ENCODE assay signal across 17 cellular contexts in genomic region chr7:120990468-120991118, GRCh38. TPM values are rescaled to one million over a fixed set of nuclear protein-coding genes. Genes with fewer than 3 reads are reported as not detected.
DNase-seq lines count a peak whose midpoint lies in the region; ATAC-seq, FAIRE-seq and TF ChIP-seq lines count a peak whose summit lies in the region.
"Had no signal": no experiment of that assay in that cellular context is flagged by ENCODE, and none has a peak within 500 bp of the region (broad histone marks: within the 10 kb centered on the region; RNA-seq: fewer than 3 reads in every experiment).

No MANE protein-coding gene starts in this region.

- FAIRE-seq in K562 (lab: Jason Lieb, UNC) = no peak

- H3K4me2 ChIP-seq in SK-N-SH = peak overlapping the region; percentile 86
- peak overlapping the region; percentile 92 for H3K4me2 ChIP-seq in K562 (ENCODE audit: insufficient read depth, low read length)
- H3K4me2 ChIP-seq: GM23338 had no signal

- no peaks in the 10 kb centered on the region for H4K20me1 ChIP-seq in SK-N-SH (ENCODE audit: insufficient read depth)
- no peaks in the 10 kb centered on the region for H4K20me1 ChIP-seq in K562 (replicated peaks; ENCODE audit: control insufficient read depth, insufficient read depth, low read length)

- H3K79me2 ChIP-seq in SK-N-SH (ENCODE audit: insufficient read depth) (peaks cover 26% of the 10 kb centered on the region), K562 (ENCODE audit: control insufficient read depth, insufficient read depth, low read length) (peaks cover 80% of the 10 kb centered on the region)

- DNase-seq in SK-N-SH = peak; percentile 24
- DNase-seq in K562 (ENCODE audit: extremely low read depth in 1 of 4, low spot score in 3 of 4) = peak in 2 of 4 experiments; percentile 50 to 78
- DNase-seq in type B pancreatic cell (ENCODE audit: extremely low spot score, unreplicated experiment) = no peak
- DNase-seq in T-cell = no peak
- DNase-seq in activated CD8-positive, alpha-beta memory T cell treated with anti-CD3 and anti-CD28 coated beads, Interleukin-2, amount 50 U/mL, for 48 hours = no peak
- DNase-seq: 8988T; activated CD4-positive, alpha-beta T cell treated with anti-CD3 and anti-CD28 coated beads, Interleukin-2, amount 50 U/mL, for 1 hour; naive thymus-derived CD8-positive, alpha-beta T cell; NCI-H446 treated with DMSO at 0.1 percent for 48 hours; stimulated activated CD4-positive, alpha-beta T cell treated with anti-CD3 and anti-CD28 coated beads, Interleukin-2, amount 100 ng/mL, for 24 hours; substantia nigra had no signal

- H3K9me3 ChIP-seq in SK-N-SH = no peaks in the 10 kb centered on the region
- no peaks in the 10 kb centered on the region for H3K9me3 ChIP-seq in K562 (replicated peaks; ENCODE audit: control insufficient read depth, insufficient read depth, low read depth, low read length)
- H3K9me3 ChIP-seq in muscle layer of colon (ENCODE audit: low read length) = no peaks in the 10 kb centered on the region

- no peaks in the 10 kb centered on the region for H3K9me1 ChIP-seq in K562 (ENCODE audit: control insufficient read depth, insufficient read depth, low read length)

- CTCF ChIA-PET in SK-N-SH (lab: Yijun Ruan, JAX) = interaction anchor here (1.0 to 8.9 kb wide), 16 partner anchors 9 to 392 kb away, joined by 3 to 397 read pairs (median 6); no protein-coding TSS in a partner anchor
- CTCF ChIA-PET in K562 (lab: Yijun Ruan, JAX; ENCODE audit: low intra/inter-chr PET ratio) = interaction anchor here (8.5 kb wide), 1 partner anchor 88 kb away, joined by 129 read pairs; no protein-coding TSS in a partner anchor
- CTCF ChIA-PET in T-cell (lab: Charles Lee) = interaction anchor here in 1 of 2 donors (2.1 to 2.6 kb wide), 2 partner anchors 9 to 92 kb away, joined by 8 to 13 read pairs; no protein-coding TSS in a partner anchor

- TF ChIP-seq EP300 in SK-N-SH (IDR thresholded peaks at IDR 0.05; ENCODE audit: borderline replicate concordance in 1 of 2, low read depth in 1 of 2, low read length in 1 of 2) (no peak), K562 (IDR thresholded peaks at IDR 0.05; ENCODE audit: low read length) (no peak)

- no TSS peak for BruUV-seq in K562 (replicated peaks; lab: Mats Ljungman, UMichigan)

- H2AFZ ChIP-seq in SK-N-SH (ENCODE audit: low read depth) = peak overlapping the region; percentile 86
- no peak overlapping the region for H2AFZ ChIP-seq in K562 (ENCODE audit: low read depth, low read length)

- peak overlapping the region; percentile 88 for H3K4me3 Mint-ChIP-seq in type B pancreatic cell
- no peak overlapping the region for H3K4me3 Mint-ChIP-seq in T-cell
- H3K4me3 Mint-ChIP-seq: activated naive CD8-positive, alpha-beta T cell; GM23338; naive thymus-derived CD8-positive, alpha-beta T cell had no signal

- H3K36me3 ChIP-seq in SK-N-SH (replicated peaks in 1 of 2; ENCODE audit: control insufficient read depth in 1 of 2, insufficient read depth in 2 of 2, low read length in 1 of 2) (no peaks in the 10 kb centered on the region), K562 (ENCODE audit: control insufficient read depth, insufficient read depth, low read length) (peaks cover 49% of the 10 kb centered on the region), muscle layer of colon (ENCODE audit: insufficient read depth, low read length) (no peaks in the 10 kb centered on the region)

- H3K9me3 Mint-ChIP-seq in type B pancreatic cell (no peaks in the 10 kb centered on the region), T-cell (no peaks in the 10 kb centered on the region)
- H3K9me3 Mint-ChIP-seq: GM23338; naive thymus-derived CD8-positive, alpha-beta T cell had no signal

- no peaks in the 10 kb centered on the region for H3K9me2 ChIP-seq in SK-N-SH

- H3F3A ChIP-seq in SK-N-SH (replicated peaks; ENCODE audit: insufficient read depth) = peaks cover 27% of the 10 kb centered on the region

- in situ Hi-C loops in K562 (cut with MboI) = no loop called here

- H3K27me3 Mint-ChIP-seq in type B pancreatic cell = peaks cover 36% of the 10 kb centered on the region
- H3K27me3 Mint-ChIP-seq in T-cell = peaks cover 45 to 56% of the 10 kb centered on the region in 2 donors

- H3K36me3 Mint-ChIP-seq in type B pancreatic cell = peaks cover 4% of the 10 kb centered on the region
- no peaks in the 10 kb centered on the region for H3K36me3 Mint-ChIP-seq in T-cell
- H3K36me3 Mint-ChIP-seq: activated naive CD8-positive, alpha-beta T cell; naive thymus-derived CD8-positive, alpha-beta T cell had no signal

- ATAC-seq in SK-N-SH treated with all-trans-retinoic acid at 6 μM for 48 hours = no peak
- ATAC-seq in K562 = peak; percentile 34
- ATAC-seq in T-cell (replicated peaks in 1 of 4) = no peak
- no peak for ATAC-seq in HG03108 (IDR thresholded peaks at IDR 0.05; ENCODE audit: unreplicated experiment)
- ATAC-seq: GM23338; naive thymus-derived CD8-positive, alpha-beta T cell had no signal

- POLR2A ChIA-PET in SK-N-SH (lab: Yijun Ruan, JAX) = no interaction called here
- POLR2A ChIA-PET in K562 (lab: Yijun Ruan, JAX) = interaction anchor here (0.8 to 5.0 kb wide), 13 partner anchors 9 to 346 kb away, joined by 3 to 56 read pairs (median 6); no protein-coding TSS in a partner anchor
- POLR2A ChIA-PET in T-cell (lab: Charles Lee) = interaction anchor here (0.7 to 1.5 kb wide), 2 partner anchors 12 to 40 kb away, joined by 3 to 4 read pairs; partner anchors contain the start of gene ING3 (in 1 of the 2)

- no peak for TF ChIP-seq RAD21 in SK-N-SH (IDR thresholded peaks at IDR 0.05; ENCODE audit: low read length)
- TF ChIP-seq RAD21 in K562 (CRISPR knock-in tag; conservative IDR thresholded peaks at IDR 0.05 in 1 of 2, IDR thresholded peaks at IDR 0.05 in 1 of 2) = peak in 1 of 2 experiments; percentile 3; a peak in 1 of 4 replicates

- H3K4me3 ChIP-seq in SK-N-SH (ENCODE audit: low read depth in 2 of 2, low read length in 1 of 2) (peak overlapping the region; percentile 49 to 62), K562 (peak overlapping the region; percentile 63), muscle layer of colon (ENCODE audit: low read depth in 1 of 2, low read length in 2 of 2) (peak overlapping the region; percentile 62 to 89)
- H3K4me3 ChIP-seq: GM23338, SK-N-MC had no signal

- H3K4me1 Mint-ChIP-seq in type B pancreatic cell (ENCODE audit: unreplicated experiment) (peaks cover 20% of the 10 kb centered on the region), T-cell (peaks cover 18 to 28% (median 26%) of the 10 kb centered on the region in 3 donors)

- intact Hi-C loops in K562 (cut with micrococcal nuclease) = loop anchor here (1.0 to 5.0 kb wide), 4 partner anchors 49 to 1083 kb away; no protein-coding TSS in a partner anchor

- 0 out of 2 replicates have a peak, but pooled peaks have one; percentile 15 for TF ChIP-seq POLR2A in K562 (conservative IDR thresholded peaks at IDR 0.05)

- peak overlapping the region; percentile 62 for H3K9ac ChIP-seq in SK-N-SH
- H3K9ac ChIP-seq in K562 (ENCODE audit: insufficient read depth in 1 of 2, low read depth in 2 of 2, low read length in 2 of 2) = peak overlapping the region; percentile 55 to 87
- peak overlapping the region; percentile 97 for H3K9ac ChIP-seq in muscle layer of colon (ENCODE audit: low read length)

- no peaks in the 10 kb centered on the region for H3K27me3 ChIP-seq in SK-N-SH (ENCODE audit: insufficient read depth)
- H3K27me3 ChIP-seq in K562 (ENCODE audit: control insufficient read depth in 2 of 2, insufficient read depth in 2 of 2, low read length in 2 of 2) = no peaks in the 10 kb centered on the region
- H3K27me3 ChIP-seq in muscle layer of colon (ENCODE audit: control insufficient read depth in 1 of 2, insufficient read depth in 2 of 2, low read length in 2 of 2) = no peaks in the 10 kb centered on the region

- 65% methylated on average over 6 of the region's 6 CpGs for WGBS in SK-N-SH (ENCODE audit: low lambda C conversion rate)
- WGBS in K562 (ENCODE audit: insufficient coverage, low coverage, missing lambda C conversion rate) = 1% methylated on average over 6 of the region's 6 CpGs

- peaks cover 24 to 35% of the 10 kb centered on the region in 2 experiments; a peak in 3 of 4 replicates for H3K4me1 ChIP-seq in SK-N-SH (ENCODE audit: control insufficient read depth in 1 of 2, insufficient read depth in 2 of 2, low read depth in 1 of 2, low read length in 1 of 2)
- H3K4me1 ChIP-seq in K562 (replicated peaks in 1 of 2; ENCODE audit: control insufficient read depth in 2 of 2, insufficient read depth in 2 of 2, low read length in 2 of 2) = peaks cover 9 to 20% of the 10 kb centered on the region in 2 experiments
- peaks cover 21% of the 10 kb centered on the region for H3K4me1 ChIP-seq in muscle layer of colon (ENCODE audit: insufficient read depth, low read length)

- H3K27ac Mint-ChIP-seq in type B pancreatic cell = no peak overlapping the region
- H3K27ac Mint-ChIP-seq in T-cell = no peak overlapping the region
- H3K27ac Mint-ChIP-seq: activated naive CD8-positive, alpha-beta T cell; GM23338; naive thymus-derived CD8-positive, alpha-beta T cell had no signal

- no peak for TF ChIP-seq CTCF in SK-N-SH (IDR thresholded peaks at IDR 0.05)
- TF ChIP-seq CTCF in K562 (IDR thresholded peaks at IDR 0.05 in 2 of 3, conservative IDR thresholded peaks at IDR 0.05 in 1 of 3; ENCODE audit: insufficient read depth in 2 of 3, low read depth in 1 of 3, low read length in 3 of 3) = no peak
- TF ChIP-seq CTCF in type B pancreatic cell (conservative IDR thresholded peaks at IDR 0.05) = no peak

- H3K27ac ChIP-seq in SK-N-SH (ENCODE audit: low read depth in 2 of 2, low read length in 1 of 2) = peak overlapping the region in 1 of 2 experiments; percentile 70; a peak in 2 of 4 replicates
- H3K27ac ChIP-seq in K562 (ENCODE audit: extremely low read depth, low read depth, low read length) = peak overlapping the region; percentile 78
- peak overlapping the region; percentile 94 for H3K27ac ChIP-seq in muscle layer of colon (ENCODE audit: low read depth, low read length)
- H3K27ac ChIP-seq: SK-N-MC had no signal

RNA-seq across cellular contexts. Expression of gene CPED1, which starts 2.1 kb away (rescaled TPM):
- polyA plus RNA-seq in SK-N-SH (2012; rRNA removed) (4.4 and 4.8 TPM in 2 replicates), K562 (2011; rRNA removed) (205 and 316 TPM in 2 replicates), K562 (2014; fragmentation: Illumina TruSeq; extraction: Trizol) (288 and 329 TPM in 2 replicates), K562 (2014; fragmentation: Nextera tagmentation; extraction: Ambion mirVana) (100 to 1,000 TPM; 221 to 292 TPM), K562 (2014; rRNA removed) (195 and 210 TPM in 2 replicates)
- polyA plus RNA-seq in SK-N-SH (2012; cell fraction: cytosol; rRNA removed) = 5.4 and 6.5 TPM in 2 replicates
- 6.0 and 6.2 TPM in 2 replicates for polyA plus RNA-seq in SK-N-SH (2012; cell fraction: nucleus; rRNA removed)
- total RNA-seq in K562 (2011; cell fraction: chromatin; rRNA removed; ENCODE audit: low replicate concordance) = 894 and 1,629 TPM in 2 replicates
- 336 and 368 TPM in 2 replicates for total RNA-seq in K562 (2011; cell fraction: nucleolus; rRNA removed)
- 603 and 625 TPM in 2 replicates for total RNA-seq in K562 (2011; cell fraction: nucleoplasm; rRNA removed)
- total RNA-seq in K562 (2014; rRNA removed) (228 and 247 TPM in 2 replicates), K562 (2014; rRNA removed; fragmentation: Illumina TruSeq; extraction: Trizol) (393 and 413 TPM in 2 replicates), K562 (2015; rRNA removed; fragmentation: Illumina TruSeq; extraction: Trizol) (254 and 267 TPM in 2 replicates), K562 (2021) (290 and 301 TPM in 2 replicates), type B pancreatic cell (ENCODE audit: low replicate concordance) (0.88 and 45.4 TPM in 2 replicates), T-cell (1 to 10 TPM in 1 of 5 donors, under 1 TPM in 2, not detected in 2; 0.73 to 1.4 (median 0.96) TPM)
- polyA plus RNA-seq in K562 (2011; cell fraction: cytosol; rRNA removed) = 91.5 and 147 TPM in 2 replicates
- 211 and 239 TPM in 2 replicates for polyA plus RNA-seq in K562 (2011; cell fraction: nucleus; rRNA removed)
- 152 and 202 TPM in 2 replicates for polyA plus RNA-seq in K562 (2012)
- 717 and 810 TPM in 2 replicates for polyA minus RNA-seq in K562 (2011; rRNA and poly(A)+ RNA removed)
- polyA minus RNA-seq in K562 (2011; cell fraction: cytosol; rRNA and poly(A)+ RNA removed) = 96.8 and 138 TPM in 2 replicates
- 704 and 866 TPM in 2 replicates for polyA minus RNA-seq in K562 (2011; cell fraction: nucleus; rRNA and poly(A)+ RNA removed)
- total RNA-seq: naive thymus-derived CD8-positive, alpha-beta T cell had no signal
- polyA plus RNA-seq: naive thymus-derived CD8-positive, alpha-beta T cell had no signal

RNA-seq across cellular contexts. Expression of gene ING3, which starts 40.0 kb away (rescaled TPM):
- polyA plus RNA-seq in SK-N-SH (2012; rRNA removed) (8.3 and 12.5 TPM in 2 replicates), K562 (2011; rRNA removed) (38.2 and 54.6 TPM in 2 replicates), K562 (2014; fragmentation: Illumina TruSeq; extraction: Trizol) (50.3 and 58.0 TPM in 2 replicates), K562 (2014; fragmentation: Nextera tagmentation; extraction: Ambion mirVana) (100 to 1,000 TPM; 216 to 233 TPM), K562 (2014; rRNA removed) (36.0 and 43.8 TPM in 2 replicates)
- polyA plus RNA-seq in SK-N-SH (2012; cell fraction: cytosol; rRNA removed) = 11.8 and 15.3 TPM in 2 replicates
- polyA plus RNA-seq in SK-N-SH (2012; cell fraction: nucleus; rRNA removed) = 7.1 and 19.0 TPM in 2 replicates
- 16.8 and 65.4 TPM in 2 replicates for total RNA-seq in K562 (2011; cell fraction: chromatin; rRNA removed; ENCODE audit: low replicate concordance)
- 11.8 and 15.3 TPM in 2 replicates for total RNA-seq in K562 (2011; cell fraction: nucleolus; rRNA removed)
- 29.0 and 51.5 TPM in 2 replicates for total RNA-seq in K562 (2011; cell fraction: nucleoplasm; rRNA removed)
- total RNA-seq in K562 (2014; rRNA removed) (19.8 and 22.8 TPM in 2 replicates), K562 (2014; rRNA removed; fragmentation: Illumina TruSeq; extraction: Trizol) (50.4 and 59.3 TPM in 2 replicates), K562 (2015; rRNA removed; fragmentation: Illumina TruSeq; extraction: Trizol) (38.8 and 43.9 TPM in 2 replicates), K562 (2021) (37.0 and 38.1 TPM in 2 replicates), type B pancreatic cell (ENCODE audit: low replicate concordance) (14.5 and 20.7 TPM in 2 replicates), T-cell (10 to 100 TPM; 20.6 to 32.3 (median 25.6) TPM)
- polyA plus RNA-seq in K562 (2011; cell fraction: cytosol; rRNA removed) = 8.1 and 14.7 TPM in 2 replicates
- 19.7 and 49.3 TPM in 2 replicates for polyA plus RNA-seq in K562 (2011; cell fraction: nucleus; rRNA removed)
- 34.5 and 42.1 TPM in 2 replicates for polyA plus RNA-seq in K562 (2012)
- polyA minus RNA-seq in K562 (2011; rRNA and poly(A)+ RNA removed) = 54.3 and 56.3 TPM in 2 replicates
- 12.3 and 13.2 TPM in 2 replicates for polyA minus RNA-seq in K562 (2011; cell fraction: cytosol; rRNA and poly(A)+ RNA removed)
- polyA minus RNA-seq in K562 (2011; cell fraction: nucleus; rRNA and poly(A)+ RNA removed) = 27.2 and 55.6 TPM in 2 replicates

Comparison
In these comparisons a context has a peak if more than half of its experiments do, and no peak if none do; other contexts are left out.
1. Of the 27 proteins assayed by ChIP-seq in both K562 and SK-N-SH: peak only in K562: none; only in SK-N-SH: USF1; in both: MXI1; in neither: 20; mixed calls (peak in some experiments, not most) for 5.